38 cellular contexts compared by ENCODE assay signal in genomic region chr11:17469998-17470397, GRCh38. TPM values are rescaled to one million over a fixed set of nuclear protein-coding genes. Genes with fewer than 3 reads are reported as not detected.
"Had no signal": no experiment of that assay in that cellular context is flagged by ENCODE, and none has a peak within 500 bp of the region (broad histone marks: within the 10 kb centered on the region; RNA-seq: fewer than 3 reads in every experiment).

No MANE protein-coding gene starts in this region.

- H3K36me3 ChIP-seq: MG63 had no signal

- DNase-seq: Karpas-422, Kasumi-1, MG63, MM.1S, MV-4-11, NCI-H1048, NCI-H1092, NCI-H1092 treated with DMSO at 0.1 percent for 48 hours, NCI-H1105, NCI-H1105 treated with DMSO at 0.1 percent for 48 hours, NCI-H1417, NCI-H1417 treated with DMSO at 0.1 percent for 48 hours, NCI-H1436, NCI-H1436 treated with DMSO at 0.1 percent for 48 hours, NCI-H146, NCI-H1694, NCI-H1694 treated with DMSO at 0.1 percent for 48 hours, NCI-H187, NCI-H187 treated with DMSO at 0.1 percent for 48 hours, NCI-H1930, NCI-H2029, NCI-H2029 treated with DMSO at 0.1 percent for 48 hours, NCI-H2081, NCI-H2081 treated with DMSO at 0.1 percent for 48 hours, NCI-H2107, NCI-H2171, NCI-H2171 treated with DMSO at 0.1 percent for 48 hours, NCI-H2227 treated with DMSO at 0.1 percent for 48 hours, NCI-H226, NCI-H345, NCI-H446, NCI-H446 treated with DMSO at 0.1 percent for 48 hours, NCI-H510A had no signal

- H3K27me3 ChIP-seq: MG63 had no signal

- H3K4me3 ChIP-seq: MG63 had no signal

- H3K4me2 ChIP-seq: KMS-11 had no signal

- H3K27ac ChIP-seq: KMS-11 had no signal

- H3K9me3 ChIP-seq: MG63 had no signal

RNA-seq across cellular contexts. Expression of gene ABCC8, which starts 6.6 kb away (rescaled TPM):
- total RNA-seq: LHCN-M2, M059J, MCF 10A, NCI-H460 had no signal
